Comparison of ENCODE assay signal across 8 cellular contexts in the genomic region with DNA sequence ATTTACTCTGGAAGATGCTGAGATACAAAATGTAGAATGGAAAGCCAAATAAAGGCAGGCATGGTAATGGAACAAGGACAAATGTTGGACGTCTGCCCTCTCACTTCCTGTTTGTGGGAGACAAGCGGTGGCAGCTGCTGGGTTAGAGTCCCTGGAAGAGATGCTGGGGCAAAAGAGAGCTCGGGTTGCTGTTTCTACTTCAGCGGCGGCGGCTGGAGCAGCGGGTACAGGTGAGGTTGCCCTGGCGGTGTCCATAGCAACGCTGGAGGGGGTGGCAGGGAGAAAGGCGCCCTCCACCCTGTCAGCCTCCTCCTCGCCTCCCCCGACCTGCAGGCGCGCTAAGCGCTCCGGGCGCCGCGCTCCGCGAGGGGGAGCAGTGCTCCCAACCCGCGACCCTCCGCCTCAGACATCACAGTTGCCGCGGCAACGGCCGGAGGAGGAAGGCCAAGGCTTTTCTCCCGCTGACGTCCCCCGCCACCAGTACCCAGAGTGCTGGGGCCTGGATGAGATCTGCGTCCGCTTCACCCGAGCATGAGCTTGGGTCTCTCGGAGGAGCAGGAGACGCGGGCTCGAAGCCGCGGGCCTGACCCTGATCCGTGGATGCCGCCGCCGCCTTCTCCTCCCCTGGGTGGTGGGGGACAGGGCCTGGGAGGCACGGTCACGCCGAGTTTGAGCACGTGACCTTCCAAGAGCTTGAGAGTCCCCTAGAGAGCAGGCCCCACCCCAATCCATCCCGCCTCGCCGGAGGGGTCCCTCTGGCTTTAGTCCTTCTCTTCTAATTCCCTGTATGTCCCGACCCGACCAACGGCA.
DNase-seq lines count a peak whose midpoint lies in the region; ATAC-seq and TF ChIP-seq lines count a peak whose summit lies in the region.

No MANE protein-coding gene starts in this region.

- peaks cover 4 to 7% of the 10 kb centered on the region in 2 donors for H3K4me1 ChIP-seq in thoracic aorta (ENCODE audit: control insufficient read depth in 1 of 2, low read depth in 2 of 2)

- peak overlapping the region; percentile 65 for H3K27ac ChIP-seq in layer of hippocampus (ENCODE audit: low read depth, low read length)
- H3K27ac ChIP-seq in thoracic aorta = no peak overlapping the region

- H3K4me3 ChIP-seq in choroid plexus epithelial cell (ENCODE audit: low read depth, low read length) (peak overlapping the region; percentile 11), thoracic aorta (peak overlapping the region; percentile 69)

- ATAC-seq in GM18868 (IDR thresholded peaks at IDR 0.05; ENCODE audit: unreplicated experiment) (peak; percentile 58), thoracic aorta (ENCODE audit: insufficient number of reproducible peaks, low FRiP score, low read depth) (peak; percentile 50)

- no peaks in the 10 kb centered on the region for H3K9me3 ChIP-seq in thoracic aorta

- H3K27me3 ChIP-seq in layer of hippocampus (ENCODE audit: control insufficient read depth, insufficient read depth, low read length) = no peaks in the 10 kb centered on the region
- peaks cover 4% of the 10 kb centered on the region for H3K27me3 ChIP-seq in thoracic aorta (replicated peaks; ENCODE audit: insufficient read depth)

- peak; percentile 92 for DNase-seq in NCI-H2107 treated with DMSO at 0.1 percent for 48 hours (lab: John Stamatoyannopoulos, UW; ENCODE audit: unreplicated experiment)
- DNase-seq in choroid plexus epithelial cell (ENCODE audit: low read depth) = peak; percentile 2
- DNase-seq in thoracic aorta (ENCODE audit: low spot score) = no peak
- DNase-seq in Kasumi-1 (lab: John Stamatoyannopoulos, UW) = no peak
- no peak for DNase-seq in HCEC 1CT
- DNase-seq in AG08395 (ENCODE audit: low spot score) = no peak

- no peaks in the 10 kb centered on the region for H3K36me3 ChIP-seq in thoracic aorta

- TF ChIP-seq CTCF in choroid plexus epithelial cell (conservative IDR thresholded peaks at IDR 0.05; ENCODE audit: low read depth, low read length) (peak; percentile 22), thoracic aorta (IDR thresholded peaks at IDR 0.05) (no peak)

Comparison
In these comparisons a context has a peak if more than half of its experiments do, and no peak if none do; other contexts are left out.
1. DNase-seq: peak in NCI-H2107 treated with DMSO at 0.1 percent for 48 hours (single experiment) and choroid plexus epithelial cell (single experiment); none in thoracic aorta (single experiment), Kasumi-1 (0 of 2), HCEC 1CT (single experiment) and AG08395 (single experiment).